ENCODE assay signal across 6 cellular contexts in the genomic region with DNA sequence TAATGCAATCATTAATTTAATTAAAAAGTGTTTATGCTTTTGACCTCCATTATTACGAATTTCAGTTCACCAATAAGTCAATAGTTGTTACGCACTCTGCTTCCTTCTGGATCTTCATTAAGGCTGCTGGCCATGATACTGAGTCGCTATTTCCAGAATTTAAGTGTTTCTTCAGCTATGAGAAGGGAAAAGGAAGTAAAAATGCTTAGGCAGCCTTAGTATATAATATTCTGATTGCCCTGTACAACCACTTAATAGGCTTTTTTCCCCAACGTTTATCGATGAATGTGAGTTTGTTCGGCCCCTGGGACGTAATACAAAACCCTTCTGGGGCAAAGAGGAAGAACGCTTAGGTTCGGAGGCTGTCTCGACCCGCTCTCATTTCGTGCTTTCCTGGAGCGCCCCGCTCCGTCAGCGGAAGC. TPM values are rescaled to one million over a fixed set of nuclear protein-coding genes. Genes with fewer than 3 reads are reported as not detected.
DNase-seq lines count a peak whose midpoint lies in the region; TF ChIP-seq lines count a peak whose summit lies in the region.

No MANE protein-coding gene starts in this region.

- no peaks in the 10 kb centered on the region for H3K4me1 ChIP-seq in H9 (ENCODE audit: insufficient read depth, low read length)

- H3K27me3 Mint-ChIP-seq in H9 (ENCODE audit: low read depth): no peaks in the 10 kb centered on the region

- no peak overlapping the region for H2AK5ac ChIP-seq in H9 (ENCODE audit: insufficient read length, low read length)

- no peaks in the 10 kb centered on the region for H3K79me1 ChIP-seq in H9 (ENCODE audit: insufficient read depth, low read depth, low read length, poor library complexity, severe bottlenecking)

- WGBS in H9 (ENCODE audit: extremely low coverage, insufficient read length, low lambda C conversion rate): no CpG with 5 or more reads among the region's 16 CpGs

- no peaks in the 10 kb centered on the region for H4K20me1 ChIP-seq in H9 (ENCODE audit: control insufficient read depth, insufficient read depth, insufficient read length)

- H3K4ac ChIP-seq in H9 (ENCODE audit: low read depth, low read length): no peak overlapping the region

- H3K23me2 ChIP-seq in H9 (ENCODE audit: insufficient read length, low read depth, low read length, poor library complexity, severe bottlenecking): peaks cover 9% of the 10 kb centered on the region

- no peak overlapping the region for H2AFZ ChIP-seq in H9 (ENCODE audit: low read length)

- no peaks in the 10 kb centered on the region for H3K9me3 ChIP-seq in H9 (ENCODE audit: control insufficient read depth, low read depth, low read length)

- H4K5ac ChIP-seq in H9 (ENCODE audit: insufficient read length, low read depth, low read length): no peak overlapping the region

- no peak overlapping the region for H2BK5ac ChIP-seq in H9 (ENCODE audit: insufficient read length, low read length)

- no peak overlapping the region for H3K18ac ChIP-seq in H9 (ENCODE audit: insufficient read length, low read depth, low read length)

- H3K36me3 Mint-ChIP-seq in H9 (ENCODE audit: insufficient read depth in 1 of 3, low read depth in 3 of 3): peaks cover 0 to 48% (median 32%) of the 10 kb centered on the region in 3 experiments; a peak in 5 of 7 replicates

- H4K91ac ChIP-seq in H9 (ENCODE audit: insufficient read length, low read depth, low read length): no peak overlapping the region

- peak overlapping the region; percentile 89 to 91 for H3K4me3 Mint-ChIP-seq in H9

- H3K14ac ChIP-seq in H9 (ENCODE audit: insufficient read depth, low read length): no peak overlapping the region; the same call in 1 of the 2 replicates

- peak overlapping the region; percentile 80 for H3K9ac ChIP-seq in H9 (ENCODE audit: extremely low read depth, insufficient read length, low read length)

- H2BK120ac ChIP-seq in H9 (ENCODE audit: low read depth, low read length, poor library complexity, severe bottlenecking): no peak overlapping the region

- no peak overlapping the region for H2BK12ac ChIP-seq in H9 (ENCODE audit: insufficient read length, low read depth, low read length)

- H2BK15ac ChIP-seq in H9 (ENCODE audit: low read depth, low read length): no peak overlapping the region

- no peak overlapping the region for H3K56ac ChIP-seq in H9 (ENCODE audit: insufficient read length, low read depth, low read length)

- H3K4me1 Mint-ChIP-seq in H9: peaks cover 38 to 39% of the 10 kb centered on the region in 2 experiments

- H3K27ac ChIP-seq in H9 (ENCODE audit: insufficient read length, low read depth, low read length) (peak overlapping the region; percentile 88), VCaP (peak overlapping the region; percentile 99)

- no peak overlapping the region for H4K8ac ChIP-seq in H9 (replicated peaks; ENCODE audit: insufficient read length, low read depth, low read length)

- peaks cover 28% of the 10 kb centered on the region for H3K79me2 ChIP-seq in H9 (ENCODE audit: insufficient read depth, low read length)

- H3K4me2 ChIP-seq in H9 (ENCODE audit: insufficient read depth, insufficient read length, low read length): peak overlapping the region; percentile 66

- no peak for DNase-seq in H9
- peak; percentile 73 for DNase-seq in iPS-NIHi7 (ENCODE audit: extremely low spot score)
- DNase-seq in ureter (ENCODE audit: low spot score): no peak
- no peak for DNase-seq in NCI-H524 (lab: John Stamatoyannopoulos, UW)
- DNase-seq in cerebellar nuclear complex (lab: John Stamatoyannopoulos, UW): no peak

- H3K9me3 Mint-ChIP-seq in H9: no peaks in the 10 kb centered on the region; a peak in 1 of 5 replicates

- TF ChIP-seq CTCF in H9 (conservative IDR thresholded peaks at IDR 0.05) (no peak), VCaP (conservative IDR thresholded peaks at IDR 0.05) (no peak)

- H3K23ac ChIP-seq in H9 (ENCODE audit: insufficient read length, low read depth, low read length): no peak overlapping the region

- H2BK20ac ChIP-seq in H9 (ENCODE audit: low read depth, low read length, poor library complexity, severe bottlenecking): no peak overlapping the region

- H3K27ac Mint-ChIP-seq in H9: peak overlapping the region; percentile 97 to 99 (median 97)

- no peak overlapping the region for H3T11ph ChIP-seq in H9 (ENCODE audit: low read length)

- no peaks in the 10 kb centered on the region for H3K27me3 ChIP-seq in H9 (ENCODE audit: insufficient read depth, low read length)

RNA-seq across cellular contexts. Expression of gene OARD1, which starts 0.6 kb away (rescaled TPM):
- total RNA-seq in H9 (2021) (35.8 and 36.6 TPM in 2 replicates), ureter (24.1 TPM)

RNA-seq across cellular contexts. Expression of gene NFYA, which starts 1.3 kb away (rescaled TPM):
- total RNA-seq in H9 (2021) (41.4 and 43.0 TPM in 2 replicates), ureter (33.2 TPM)

RNA-seq across cellular contexts. Expression of gene APOBEC2, which starts 18.5 kb away (rescaled TPM):
- total RNA-seq in H9 (2021) (not detected in 2 replicates), ureter (0.57 TPM)

RNA-seq across cellular contexts. Expression of gene TSPO2, which starts 29.2 kb away (rescaled TPM):
- total RNA-seq in H9 (2021): not detected in 2 replicates
- not detected for total RNA-seq in ureter

RNA-seq across cellular contexts. Expression of gene UNC5CL, which starts 32.5 kb away (rescaled TPM):
- total RNA-seq in H9 (2021) (0.79 and 0.81 TPM in 2 replicates), ureter (1.6 TPM)
